34 cellular contexts compared by ENCODE assay signal in genomic region chr4:113365377-113365776, GRCh38.
"Had no signal": no experiment of that assay in that cellular context is flagged by ENCODE, and none has a peak within 500 bp of the region (broad histone marks: within the 10 kb centered on the region; RNA-seq: fewer than 3 reads in every experiment).

No MANE protein-coding gene starts in this region.

- H3K4me3 ChIP-seq: ascending aorta, cardiac muscle cell had no signal

- H3K27ac Mint-ChIP-seq: activated B cell treated with CpG ODN at 0.5 μM for 24 hours; activated CD4-positive, alpha-beta memory T cell treated with anti-CD3 and anti-CD28 coated beads for 36 hours; activated CD4-positive, alpha-beta T cell treated with anti-CD3 and anti-CD28 coated beads, Interleukin-2, amount 10 ng/mL, durations not matched to agents 24 days and 14 days; activated CD8-positive, alpha-beta T cell treated with anti-CD3 and anti-CD28 coated beads for 36 hours; activated naive CD4-positive, alpha-beta T cell treated with anti-CD3 and anti-CD28 coated beads, Interleukin-2, amount 10 ng/mL, durations not matched to agents 7 days and 5 days; activated naive CD4-positive, alpha-beta T cell treated with anti-CD3 and anti-CD28 coated beads, Interleukin-2, amount 50 U/mL, for 24 hours; activated naive CD8-positive, alpha-beta T cell; activated naive CD8-positive, alpha-beta T cell treated with anti-CD3 and anti-CD28 coated beads, Interleukin-2, amount 10 ng/mL, durations not matched to agents 7 days and 5 days; activated naive CD8-positive, alpha-beta T cell treated with anti-CD3 and anti-CD28 coated beads, Interleukin-2, amount 50 U/mL, for 24 hours; activated T-cell treated with anti-CD3 and anti-CD28 coated beads, Interleukin-2, amount 50 U/mL, for 24 hours; activated T-helper 2 cell treated with anti-CD3 and anti-CD28 coated beads, Interferon-gamma antibody, Interleukin-2, Interleukin-4, amounts not matched to agents 10 μg/mL and 5 μg/mL and 100 μg/mL, durations not matched to agents 14 hours and 24 hours and 36 hours; brain; T-helper 1 cell treated with Interleukin-12 subunit alpha and Interleukin-12 subunit beta and Interleukin-4 antibody, amounts not matched to agents 30 μg/mL and 1 μg/mL, for 36 hours; T-helper 2 cell treated with Interferon-gamma antibody and Interleukin-4, amounts not matched to agents 5 μg/mL and 100 μg/mL, for 36 hours had no signal

- H3K9me3 Mint-ChIP-seq: activated B cell treated with CpG ODN at 0.5 μM for 24 hours; activated CD4-positive, alpha-beta memory T cell treated with anti-CD3 and anti-CD28 coated beads for 36 hours; activated CD4-positive, alpha-beta T cell treated with anti-CD3 and anti-CD28 coated beads, Interleukin-2, amount 10 ng/mL, durations not matched to agents 24 days and 14 days; activated CD8-positive, alpha-beta T cell treated with anti-CD3 and anti-CD28 coated beads for 36 hours; activated naive CD4-positive, alpha-beta T cell treated with anti-CD3 and anti-CD28 coated beads, Interleukin-2, amount 10 ng/mL, durations not matched to agents 7 days and 5 days; activated naive CD4-positive, alpha-beta T cell treated with anti-CD3 and anti-CD28 coated beads, Interleukin-2, amount 50 U/mL, for 24 hours; activated naive CD8-positive, alpha-beta T cell treated with anti-CD3 and anti-CD28 coated beads, Interleukin-2, amount 10 ng/mL, durations not matched to agents 7 days and 5 days; activated naive CD8-positive, alpha-beta T cell treated with anti-CD3 and anti-CD28 coated beads, Interleukin-2, amount 50 U/mL, for 24 hours; activated T-cell treated with anti-CD3 and anti-CD28 coated beads, Interleukin-2, amount 50 U/mL, for 24 hours; activated T-helper 2 cell treated with anti-CD3 and anti-CD28 coated beads, Interferon-gamma antibody, Interleukin-2, Interleukin-4, amounts not matched to agents 10 μg/mL and 5 μg/mL and 100 μg/mL, durations not matched to agents 14 hours and 24 hours and 36 hours; brain; central memory CD8-positive, alpha-beta T cell; T-helper 1 cell treated with Interleukin-12 subunit alpha and Interleukin-12 subunit beta and Interleukin-4 antibody, amounts not matched to agents 30 μg/mL and 1 μg/mL, for 36 hours; T-helper 2 cell treated with Interferon-gamma antibody and Interleukin-4, amounts not matched to agents 5 μg/mL and 100 μg/mL, for 36 hours had no signal

- ATAC-seq: activated CD8-positive, alpha-beta T cell treated with anti-CD3 and anti-CD28 coated beads for 36 hours; activated naive CD8-positive, alpha-beta T cell treated with anti-CD3 and anti-CD28 coated beads, Interleukin-2, amount 50 U/mL, for 24 hours had no signal

- H3K27ac ChIP-seq: ascending aorta, cardiac muscle cell, VCaP had no signal

- H3K9me3 ChIP-seq: ascending aorta had no signal

- H3K27me3 Mint-ChIP-seq: activated B cell treated with CpG ODN at 0.5 μM for 24 hours, brain had no signal

- H3K36me3 Mint-ChIP-seq: activated CD4-positive, alpha-beta memory T cell treated with anti-CD3 and anti-CD28 coated beads for 36 hours; activated naive CD4-positive, alpha-beta T cell treated with anti-CD3 and anti-CD28 coated beads, Interleukin-2, amount 10 ng/mL, durations not matched to agents 7 days and 5 days; activated naive CD4-positive, alpha-beta T cell treated with anti-CD3 and anti-CD28 coated beads, Interleukin-2, amount 50 U/mL, for 24 hours; activated naive CD8-positive, alpha-beta T cell; activated naive CD8-positive, alpha-beta T cell treated with anti-CD3 and anti-CD28 coated beads, Interleukin-2, amount 10 ng/mL, durations not matched to agents 7 days and 5 days had no signal

- H3K4me1 ChIP-seq: ascending aorta had no signal

- H3K27me3 ChIP-seq: ascending aorta, cardiac muscle cell had no signal

- H3K4me1 Mint-ChIP-seq: activated B cell treated with CpG ODN at 0.5 μM for 24 hours; activated CD4-positive, alpha-beta T cell treated with anti-CD3 and anti-CD28 coated beads, Interleukin-2, amount 10 ng/mL, durations not matched to agents 24 days and 14 days; activated naive CD4-positive, alpha-beta T cell treated with anti-CD3 and anti-CD28 coated beads, Interleukin-2, amount 10 ng/mL, durations not matched to agents 7 days and 5 days; activated naive CD4-positive, alpha-beta T cell treated with anti-CD3 and anti-CD28 coated beads, Interleukin-2, amount 50 U/mL, for 24 hours; activated naive CD8-positive, alpha-beta T cell treated with anti-CD3 and anti-CD28 coated beads, Interleukin-2, amount 10 ng/mL, durations not matched to agents 7 days and 5 days; activated naive CD8-positive, alpha-beta T cell treated with anti-CD3 and anti-CD28 coated beads, Interleukin-2, amount 50 U/mL, for 24 hours; brain; central memory CD8-positive, alpha-beta T cell had no signal

- H3K4me3 Mint-ChIP-seq: activated B cell treated with CpG ODN at 0.5 μM for 24 hours; activated CD4-positive, alpha-beta memory T cell treated with anti-CD3 and anti-CD28 coated beads for 36 hours; activated CD4-positive, alpha-beta T cell treated with anti-CD3 and anti-CD28 coated beads, Interleukin-2, amount 10 ng/mL, durations not matched to agents 24 days and 14 days; activated CD8-positive, alpha-beta T cell treated with anti-CD3 and anti-CD28 coated beads for 36 hours; activated naive CD4-positive, alpha-beta T cell treated with anti-CD3 and anti-CD28 coated beads, Interleukin-2, amount 10 ng/mL, durations not matched to agents 7 days and 5 days; activated naive CD4-positive, alpha-beta T cell treated with anti-CD3 and anti-CD28 coated beads, Interleukin-2, amount 50 U/mL, for 24 hours; activated naive CD8-positive, alpha-beta T cell; activated naive CD8-positive, alpha-beta T cell treated with anti-CD3 and anti-CD28 coated beads, Interleukin-2, amount 10 ng/mL, durations not matched to agents 7 days and 5 days; activated naive CD8-positive, alpha-beta T cell treated with anti-CD3 and anti-CD28 coated beads, Interleukin-2, amount 50 U/mL, for 24 hours; activated T-cell treated with anti-CD3 and anti-CD28 coated beads, Interleukin-2, amount 50 U/mL, for 24 hours; brain; central memory CD8-positive, alpha-beta T cell; T-helper 1 cell treated with Interleukin-12 subunit alpha and Interleukin-12 subunit beta and Interleukin-4 antibody, amounts not matched to agents 30 μg/mL and 1 μg/mL, for 36 hours; T-helper 2 cell treated with Interferon-gamma antibody and Interleukin-4, amounts not matched to agents 5 μg/mL and 100 μg/mL, for 36 hours had no signal

- DNase-seq: activated B cell treated with CpG ODN at 0.5 μM for 24 hours; activated CD4-positive, alpha-beta memory T cell treated with anti-CD3 and anti-CD28 coated beads for 36 hours; activated CD4-positive, alpha-beta T cell treated with anti-CD3 and anti-CD28 coated beads for 4 hours; activated CD4-positive, alpha-beta T cell treated with anti-CD3 and anti-CD28 coated beads, Interleukin-2, amount 10 ng/mL, durations not matched to agents 24 days and 14 days; activated CD4-positive, alpha-beta T cell treated with anti-CD3 and anti-CD28 coated beads, Interleukin-2, amount 50 U/mL, for 1 hour; activated CD4-positive, alpha-beta T cell treated with anti-CD3 and anti-CD28 coated beads, Interleukin-2, amount 50 U/mL, for 4 hours; activated CD4-positive, CD25-positive, alpha-beta regulatory T cell treated with anti-CD3 and anti-CD28 coated beads, Interleukin-2, amount 50 U/mL, for 72 hours; activated CD8-positive, alpha-beta memory T cell treated with anti-CD3 and anti-CD28 coated beads, Interleukin-2, amount 50 U/mL, for 48 hours; activated CD8-positive, alpha-beta T cell treated with anti-CD3 and anti-CD28 coated beads for 36 hours; activated effector memory CD4-positive, alpha-beta T cell treated with Interleukin-2 at 50 U/mL for 16 hours; activated gamma-delta T cell; activated naive CD4-positive, alpha-beta T cell treated with anti-CD3 and anti-CD28 coated beads, Interleukin-2, amount 10 ng/mL, durations not matched to agents 7 days and 5 days; activated naive CD4-positive, alpha-beta T cell treated with Interleukin-2 at 50 U/mL for 16 hours; activated naive CD8-positive, alpha-beta T cell treated with anti-CD3 and anti-CD28 coated beads, Interleukin-2, amount 10 ng/mL, durations not matched to agents 7 days and 5 days; activated naive CD8-positive, alpha-beta T cell treated with anti-CD3 and anti-CD28 coated beads, Interleukin-2, amount 50 U/mL, for 24 hours; activated T-cell treated with anti-CD3 and anti-CD28 coated beads, Interleukin-2, amount 50 U/mL, for 24 hours; activated T-cell treated with anti-CD3 and anti-CD28 coated beads, Interleukin-2, amount 50 U/mL, for 48 hours; amygdala; anterior cingulate cortex; caudate nucleus; cerebellar nuclear complex; T-helper 1 cell; T-helper 2 cell; T-helper 9 cell had no signal
